Comparison of ENCODE assay signal across 1 cellular context in the genomic region with DNA sequence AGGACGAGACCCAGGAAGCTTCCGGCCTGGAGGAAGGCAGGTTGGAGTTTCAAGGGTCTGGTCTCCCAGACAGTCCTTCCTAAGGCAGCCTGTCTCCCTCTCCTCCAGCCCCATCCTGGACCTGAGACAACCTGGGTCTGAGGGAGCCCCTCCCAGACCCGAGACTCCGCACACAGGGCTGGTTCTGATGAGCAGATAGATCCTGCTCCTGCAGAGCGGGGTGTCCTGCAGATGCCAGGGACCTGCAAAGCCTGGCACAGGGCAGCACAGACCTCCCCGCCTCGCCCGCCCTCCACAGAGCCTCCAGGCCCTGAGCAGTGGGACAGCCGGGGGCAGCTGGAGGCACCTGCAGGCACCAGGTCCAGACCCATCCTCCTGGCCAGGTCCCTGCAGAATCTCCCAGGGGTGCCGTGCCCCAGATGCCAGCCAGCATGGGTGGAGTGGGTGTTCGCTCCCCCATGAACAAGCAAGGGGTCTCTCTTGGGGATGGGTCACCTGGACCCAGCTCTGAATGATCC.
TF ChIP-seq lines count a peak whose summit lies in the region.

No MANE protein-coding gene starts in this region.

TF ChIP-seq in HepG2, 621 proteins besides CTCF, POLR2A, EP300 and RAD21:
- TF ChIP-seq ATF7-NPFF (CRISPR knock-in tag; IDR thresholded peaks at IDR 0.05; ENCODE audit: low read depth) (no peak), ZNF225 (CRISPR knock-in tag; IDR thresholded peaks at IDR 0.05) (no peak), HNRNPL (IDR thresholded peaks at IDR 0.05; ENCODE audit: low read depth, low read length) (peak; percentile 19; the same call in 1 of the 2 replicates), KDM2A (CRISPR knock-in tag; IDR thresholded peaks at IDR 0.05; ENCODE audit: borderline replicate concordance, low read depth) (0 out of 2 replicates have a peak, but pooled peaks have one; percentile 16), KDM1A (CRISPR knock-in tag; IDR thresholded peaks at IDR 0.05) (no peak), GZF1 (CRISPR knock-in tag; IDR thresholded peaks at IDR 0.05) (no peak)
- TF ChIP-seq, protein P1, sequence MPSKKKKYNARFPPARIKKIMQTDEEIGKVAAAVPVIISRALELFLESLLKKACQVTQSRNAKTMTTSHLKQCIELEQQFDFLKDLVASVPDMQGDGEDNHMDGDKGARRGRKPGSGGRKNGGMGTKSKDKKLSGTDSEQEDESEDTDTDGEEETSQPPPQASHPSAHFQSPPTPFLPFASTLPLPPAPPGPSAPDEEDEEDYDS (CRISPR knock-in tag; IDR thresholded peaks at IDR 0.05): no peak
